1 cellular context compared by ENCODE assay signal in genomic region chr6:35647400-35647799, GRCh38.
TF ChIP-seq lines count a peak whose summit lies in the region.

No MANE protein-coding gene starts in this region.

TF ChIP-seq in WTC11, 78 proteins besides CTCF, POLR2A, EP300 and RAD21 (continued from another document):
- TF ChIP-seq ZNF532 (CRISPR knock-in tag; IDR thresholded peaks at IDR 0.05; ENCODE audit: borderline replicate concordance) (no peak), IRF2 (CRISPR knock-in tag; IDR thresholded peaks at IDR 0.05; ENCODE audit: borderline replicate concordance, low read depth) (no peak), KAT7 (CRISPR knock-in tag; IDR thresholded peaks at IDR 0.05; ENCODE audit: borderline replicate concordance) (no peak), EMX1 (CRISPR knock-in tag; IDR thresholded peaks at IDR 0.05) (no peak), SMAD3 (CRISPR knock-in tag; IDR thresholded peaks at IDR 0.05; ENCODE audit: borderline replicate concordance) (no peak), ATF3 (CRISPR knock-in tag; conservative IDR thresholded peaks at IDR 0.05) (no peak), ZSCAN18 (CRISPR knock-in tag; IDR thresholded peaks at IDR 0.05) (no peak), SMAD4 (CRISPR knock-in tag; IDR thresholded peaks at IDR 0.05) (no peak), NR1H2 (CRISPR knock-in tag; IDR thresholded peaks at IDR 0.05) (no peak), E2F5 (CRISPR knock-in tag; IDR thresholded peaks at IDR 0.05) (no peak), ZNF423 (CRISPR knock-in tag; IDR thresholded peaks at IDR 0.05) (no peak), ERG (CRISPR knock-in tag; IDR thresholded peaks at IDR 0.05) (no peak), ELF4 (CRISPR knock-in tag; IDR thresholded peaks at IDR 0.05; ENCODE audit: low read depth) (no peak)
